ENCODE assay signal across 1 cellular context in genomic region chr3:25679166-25679565, GRCh38.
TF ChIP-seq lines count a peak whose summit lies in the region.

No MANE protein-coding gene starts in this region.

TF ChIP-seq in GM23338, 12 proteins besides CTCF, POLR2A, EP300 and RAD21 (continued from another document):
- no peak for TF ChIP-seq REST (IDR thresholded peaks at IDR 0.05; ENCODE audit: unreplicated experiment)
- TF ChIP-seq ZNF114 (CRISPR knock-in tag; IDR thresholded peaks at IDR 0.05), result no peak
